In the genomic region with DNA sequence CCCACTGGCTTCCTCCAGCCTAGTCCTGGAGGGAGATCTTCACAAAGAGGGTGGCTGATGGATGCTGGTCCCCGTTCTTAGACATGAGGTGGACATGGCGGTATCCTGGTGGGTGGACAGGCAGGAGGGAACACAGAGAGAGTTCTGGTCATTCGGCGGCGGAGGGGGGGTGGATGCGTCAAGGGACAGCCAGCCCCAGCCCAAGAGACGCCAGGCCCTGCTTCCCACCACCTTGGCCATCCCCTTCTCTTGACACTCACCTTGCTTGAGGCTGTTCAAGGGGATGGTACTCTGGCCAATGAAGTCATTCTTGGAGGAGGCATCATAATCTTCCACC, we compare ENCODE assay signal across 22 cellular contexts. TPM values are rescaled to one million over a fixed set of nuclear protein-coding genes. Genes with fewer than 3 reads are reported as not detected.
"Had no signal": no experiment of that assay in that cellular context is flagged by ENCODE, and none has a peak within 500 bp of the region (broad histone marks: within the 10 kb centered on the region; RNA-seq: fewer than 3 reads in every experiment).

No MANE protein-coding gene starts in this region.

- H3K4me2 ChIP-seq: hepatocyte had no signal

- H3K27ac ChIP-seq: esophagus muscularis mucosa, foreskin keratinocyte, gastroesophageal sphincter, heart left ventricle, hepatocyte, left lung, neutrophil, parathyroid adenoma, suprapubic skin, vagina had no signal

- H3K4me3 Mint-ChIP-seq: natural killer cell; stimulated activated naive CD8-positive, alpha-beta T cell treated with anti-CD3 and anti-CD28 coated beads, Interleukin-15, amount 100 ng/mL, for 72 hours had no signal

- DNase-seq: cerebellar nuclear complex; cortex of kidney; foreskin keratinocyte; natural killer cell; small intestine; stimulated activated CD4-positive, alpha-beta T cell treated with anti-CD3 and anti-CD28 coated beads, Interleukin-15, amount 100 ng/mL, for 24 hours; stimulated activated CD4-positive, alpha-beta T cell treated with anti-CD3 and anti-CD28 coated beads, Interleukin-2, amount 100 ng/mL, for 48 hours; stimulated activated naive CD4-positive, alpha-beta T cell; stimulated activated naive CD8-positive, alpha-beta T cell treated with anti-CD3 and anti-CD28 coated beads, Interleukin-15, amount 100 ng/mL, for 72 hours; trophoblast cell had no signal

- FAIRE-seq: small intestine had no signal

- H3K27me3 ChIP-seq: esophagus muscularis mucosa, foreskin keratinocyte, gastroesophageal sphincter, heart left ventricle, hepatocyte, left lung, neutrophil, suprapubic skin, vagina had no signal

- H3K9me3 ChIP-seq: esophagus muscularis mucosa, gastroesophageal sphincter, heart left ventricle, left lung, neutrophil, suprapubic skin, vagina had no signal

- H3K27ac Mint-ChIP-seq: stimulated activated naive CD8-positive, alpha-beta T cell treated with anti-CD3 and anti-CD28 coated beads, Interleukin-15, amount 100 ng/mL, for 72 hours had no signal

- H3K4me1 ChIP-seq: foreskin keratinocyte had no signal

- H3K4me3 ChIP-seq: esophagus muscularis mucosa, gastroesophageal sphincter, heart left ventricle, hepatocyte, left lung, suprapubic skin, vagina had no signal

- ATAC-seq: foreskin keratinocyte; gastroesophageal sphincter; heart left ventricle; left cardiac atrium; left lung; natural killer cell; stimulated activated naive CD8-positive, alpha-beta T cell treated with anti-CD3 and anti-CD28 coated beads, Interleukin-15, amount 100 ng/mL, for 72 hours had no signal

- H3K9ac ChIP-seq: parathyroid adenoma had no signal

- H2AFZ ChIP-seq: hepatocyte, parathyroid adenoma had no signal

- H3K36me3 Mint-ChIP-seq: natural killer cell had no signal

- H3K9me3 Mint-ChIP-seq: natural killer cell; stimulated activated naive CD8-positive, alpha-beta T cell treated with anti-CD3 and anti-CD28 coated beads, Interleukin-15, amount 100 ng/mL, for 72 hours had no signal

- H3K79me2 ChIP-seq: hepatocyte, parathyroid adenoma had no signal

RNA-seq across cellular contexts. Expression of a gene that starts 17.1 kb away (rescaled TPM):
- polyA plus RNA-seq: neural cell had no signal

RNA-seq across cellular contexts. Expression of a gene that starts 31.3 kb away (rescaled TPM):
- total RNA-seq: epithelial cell of proximal tubule, foreskin keratinocyte had no signal
